8 cellular contexts compared by ENCODE assay signal in the genomic region with DNA sequence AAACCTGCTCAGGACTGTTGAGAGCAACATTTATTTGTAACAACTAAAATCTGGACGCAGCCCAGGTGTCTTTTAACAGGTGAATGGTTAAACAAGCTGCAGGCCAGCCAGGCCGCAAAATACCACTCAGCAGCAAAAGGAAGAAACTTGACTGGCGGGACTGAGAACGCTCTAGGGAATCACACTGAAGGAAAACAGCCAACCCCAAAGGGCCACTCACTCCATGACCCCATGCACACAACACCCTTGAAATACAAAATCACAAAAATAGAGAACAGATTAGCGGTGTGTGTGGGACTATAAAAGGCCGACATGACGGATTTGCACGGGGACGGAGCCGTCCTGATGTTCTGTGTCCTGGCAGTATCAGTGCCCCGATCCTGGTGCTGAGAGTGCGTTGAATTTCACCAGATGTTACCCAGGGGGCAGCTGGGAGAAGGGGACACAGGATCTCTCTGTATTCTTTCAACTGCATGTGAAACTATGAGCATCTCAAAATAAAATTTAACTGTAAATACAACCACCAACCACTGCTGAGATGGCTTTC. TPM values are rescaled to one million over a fixed set of nuclear protein-coding genes. Genes with fewer than 3 reads are reported as not detected.
DNase-seq lines count a peak whose midpoint lies in the region; ATAC-seq, FAIRE-seq and TF ChIP-seq lines count a peak whose summit lies in the region.

No MANE protein-coding gene starts in this region.

- no peak for FAIRE-seq in A549 (lab: Jason Lieb, UNC)

- TF ChIP-seq EP300 in A549 (IDR thresholded peaks at IDR 0.05), result no peak

- DNase-seq in A549 (ENCODE audit: low read depth in 1 of 2, low spot score in 1 of 2), result no peak
- no peak for DNase-seq in HFFc6
- no peak for DNase-seq in natural killer cell treated with Interleukin-12 subunit alpha and Interleukin-12 subunit beta and Interleukin-15 and Interleukin-18, amount 100 ng/mL, for 72 hours (ENCODE audit: low spot score)
- DNase-seq in central memory CD4-positive, alpha-beta T cell, result no peak
- no peak for DNase-seq in activated CD4-positive, CD25-positive, alpha-beta regulatory T cell (lab: John Stamatoyannopoulos, UW)
- no peak for DNase-seq in NOMO-1 treated with DMSO at 0.1 percent for 48 hours (lab: John Stamatoyannopoulos, UW; ENCODE audit: unreplicated experiment)

- no peaks in the 10 kb centered on the region for H3K9me3 Mint-ChIP-seq in HFFc6
- no peaks in the 10 kb centered on the region for H3K9me3 Mint-ChIP-seq in dendritic cell treated with granulocyte-macrophage colony-stimulating factor and Interleukin-4, amounts not matched to agents 40 ng/mL and 50 ng/mL, for 4 days
- no peaks in the 10 kb centered on the region for H3K9me3 Mint-ChIP-seq in natural killer cell treated with Interleukin-12 subunit alpha and Interleukin-12 subunit beta and Interleukin-15 and Interleukin-18, amount 100 ng/mL, for 72 hours

- 93% methylated on average over 12 of the region's 12 CpGs for WGBS in A549 (ENCODE audit: missing lambda C conversion rate)

- peak overlapping the region; percentile 92; the same call in 1 of the 2 replicates for H3K4me3 Mint-ChIP-seq in HFFc6
- no peak overlapping the region for H3K4me3 Mint-ChIP-seq in dendritic cell treated with granulocyte-macrophage colony-stimulating factor and Interleukin-4, amounts not matched to agents 40 ng/mL and 50 ng/mL, for 4 days
- H3K4me3 Mint-ChIP-seq in natural killer cell treated with Interleukin-12 subunit alpha and Interleukin-12 subunit beta and Interleukin-15 and Interleukin-18, amount 100 ng/mL, for 72 hours, result peak overlapping the region; percentile 89

- peaks cover 10% of the 10 kb centered on the region; the same call in 1 of the 3 replicates for H3K4me1 ChIP-seq in A549

- CTCF ChIA-PET in A549 (lab: Yijun Ruan, JAX), result interaction anchor here (0.6 to 18.6 kb wide), 8 partner anchors 10 to 365 kb away, joined by 3 to 522 read pairs (median 5); no protein-coding TSS in a partner anchor

- ATAC-seq in A549 (no peak), HG03469 (IDR thresholded peaks at IDR 0.05; ENCODE audit: unreplicated experiment) (no peak)
- ATAC-seq in natural killer cell treated with Interleukin-12 subunit alpha and Interleukin-12 subunit beta and Interleukin-15 and Interleukin-18, amount 100 ng/mL, for 72 hours, result no peak

- no peak overlapping the region for H3K27ac ChIP-seq in A549

- no peak for TF ChIP-seq CTCF in A549 (IDR thresholded peaks at IDR 0.05)
- TF ChIP-seq CTCF in HFFc6 (IDR thresholded peaks at IDR 0.05), result no peak

- no peak overlapping the region for H3K4me3 ChIP-seq in A549

- intact Hi-C loops in dendritic cell treated with granulocyte-macrophage colony-stimulating factor and Interleukin-4, amounts not matched to agents 40 ng/mL and 50 ng/mL, for 4 days (cut with micrococcal nuclease), result loop anchor here (2.0 kb wide), 1 partner anchor 16 kb away; no protein-coding TSS in a partner anchor

- peak overlapping the region; percentile 97 for H3K27ac Mint-ChIP-seq in HFFc6
- H3K27ac Mint-ChIP-seq in dendritic cell treated with granulocyte-macrophage colony-stimulating factor and Interleukin-4, amounts not matched to agents 40 ng/mL and 50 ng/mL, for 4 days, result peak overlapping the region; percentile 93
- peak overlapping the region; percentile 22 to 65 for H3K27ac Mint-ChIP-seq in natural killer cell treated with Interleukin-12 subunit alpha and Interleukin-12 subunit beta and Interleukin-15 and Interleukin-18, amount 100 ng/mL, for 72 hours

- H3K4me2 ChIP-seq in A549, result no peak overlapping the region

- peaks cover 71% of the 10 kb centered on the region for H3K4me1 Mint-ChIP-seq in HFFc6 (ENCODE audit: low read depth)
- H3K4me1 Mint-ChIP-seq in dendritic cell treated with granulocyte-macrophage colony-stimulating factor and Interleukin-4, amounts not matched to agents 40 ng/mL and 50 ng/mL, for 4 days (ENCODE audit: low read depth), result peaks cover 81% of the 10 kb centered on the region
- peaks cover 70 to 72% of the 10 kb centered on the region in 2 donors for H3K4me1 Mint-ChIP-seq in natural killer cell treated with Interleukin-12 subunit alpha and Interleukin-12 subunit beta and Interleukin-15 and Interleukin-18, amount 100 ng/mL, for 72 hours (ENCODE audit: low read depth in 2 of 2)

- no peak for TF ChIP-seq POLR2A in A549 (IDR thresholded peaks at IDR 0.05; ENCODE audit: low read length)

- H3K9me3 ChIP-seq in A549, result no peaks in the 10 kb centered on the region

- H3K27me3 Mint-ChIP-seq in HFFc6 (ENCODE audit: insufficient read depth), result no peaks in the 10 kb centered on the region; the same call in 1 of the 2 replicates
- no peaks in the 10 kb centered on the region for H3K27me3 Mint-ChIP-seq in dendritic cell treated with granulocyte-macrophage colony-stimulating factor and Interleukin-4, amounts not matched to agents 40 ng/mL and 50 ng/mL, for 4 days
- no peaks in the 10 kb centered on the region for H3K27me3 Mint-ChIP-seq in natural killer cell treated with Interleukin-12 subunit alpha and Interleukin-12 subunit beta and Interleukin-15 and Interleukin-18, amount 100 ng/mL, for 72 hours

- POLR2A ChIA-PET in A549 (lab: Yijun Ruan, JAX), result no interaction called here

- peaks cover 18% of the 10 kb centered on the region for H3K36me3 Mint-ChIP-seq in HFFc6 (ENCODE audit: low read depth)
- H3K36me3 Mint-ChIP-seq in dendritic cell treated with granulocyte-macrophage colony-stimulating factor and Interleukin-4, amounts not matched to agents 40 ng/mL and 50 ng/mL, for 4 days (ENCODE audit: low read depth), result peaks cover 38% of the 10 kb centered on the region
- no peaks in the 10 kb centered on the region for H3K36me3 Mint-ChIP-seq in natural killer cell treated with Interleukin-12 subunit alpha and Interleukin-12 subunit beta and Interleukin-15 and Interleukin-18, amount 100 ng/mL, for 72 hours

- TF ChIP-seq RAD21 in A549 (conservative IDR thresholded peaks at IDR 0.05 in 1 of 2, IDR thresholded peaks at IDR 0.05 in 1 of 2), result no peak

TF ChIP-seq in A549, 52 proteins besides CTCF, POLR2A, EP300 and RAD21:
- no peak for TF ChIP-seq KDM1A (IDR thresholded peaks at IDR 0.05; ENCODE audit: low read depth)
- TF ChIP-seq MAFK (IDR thresholded peaks at IDR 0.05; ENCODE audit: partially characterized antibody), result peak; percentile 55
- no peak for TF ChIP-seq HOXB5 (CRISPR knock-in tag; IDR thresholded peaks at IDR 0.05)
- TF ChIP-seq PHF8 (IDR thresholded peaks at IDR 0.05; ENCODE audit: borderline replicate concordance, low read depth), result no peak
- no peak for TF ChIP-seq RFX5 (IDR thresholded peaks at IDR 0.05)
TF ChIP-seq in A549: peak in this region for 1.

RNA-seq across cellular contexts. Expression of a gene that starts 23.0 kb away (rescaled TPM):
- 14.4 and 18.6 TPM in 2 replicates for polyA plus RNA-seq in A549 (2011; rRNA removed)
- 21.2 and 21.5 TPM in 2 replicates for polyA plus RNA-seq in A549 (2012; cell fraction: cytosol; rRNA removed)
- 27.6 and 29.8 TPM in 2 replicates for polyA plus RNA-seq in A549 (2012; cell fraction: nucleus; rRNA removed)
- 16.0 to 17.0 TPM (median 16.2 TPM) in 3 replicates for polyA plus RNA-seq in A549 (2017; fragmentation: RNase III; extraction: RNeasy Plus Mini Kit Qiagen cat#74134 plus additional on column Dnase treatment)
- polyA minus RNA-seq in A549 (2011; rRNA and poly(A)+ RNA removed), result 12.1 and 14.6 TPM in 2 replicates
- 10 to 100 TPM; 26.4 to 33.1 (median 28.1) TPM for total RNA-seq in HFFc6 (2021; fragmentation: NEBNext Ultra II Directional; extraction: Animal tissue kit (Norgen Biotek cat#: 25700))
- total RNA-seq in natural killer cell treated with Interleukin-12 subunit alpha and Interleukin-12 subunit beta and Interleukin-15 and Interleukin-18, amount 100 ng/mL, for 72 hours, result 10 to 100 TPM; 42.6 to 46.9 TPM

RNA-seq across cellular contexts. Expression of a gene that starts 37.6 kb away (rescaled TPM):
- polyA plus RNA-seq in A549 (2011; rRNA removed), result 9.0 and 10.3 TPM in 2 replicates
- polyA plus RNA-seq in A549 (2012; cell fraction: cytosol; rRNA removed), result 14.6 and 16.8 TPM in 2 replicates
- 85.5 and 100 TPM in 2 replicates for polyA plus RNA-seq in A549 (2012; cell fraction: nucleus; rRNA removed)
- 9.1 to 11.2 TPM (median 10.6 TPM) in 3 replicates for polyA plus RNA-seq in A549 (2017; fragmentation: RNase III; extraction: RNeasy Plus Mini Kit Qiagen cat#74134 plus additional on column Dnase treatment)
- polyA minus RNA-seq in A549 (2011; rRNA and poly(A)+ RNA removed), result 18.0 and 19.9 TPM in 2 replicates
- total RNA-seq in HFFc6 (2021; fragmentation: NEBNext Ultra II Directional; extraction: Animal tissue kit (Norgen Biotek cat#: 25700)), result 1 to 10 TPM; 6.7 to 9.8 (median 8.4) TPM
- 10 to 100 TPM; 14.8 to 48.9 TPM for total RNA-seq in natural killer cell treated with Interleukin-12 subunit alpha and Interleukin-12 subunit beta and Interleukin-15 and Interleukin-18, amount 100 ng/mL, for 72 hours

Comparison
In these comparisons a context has a peak if more than half of its experiments do, and no peak if none do; other contexts are left out.
1. H3K27ac Mint-ChIP-seq: peak in every context shown above with its lines; median percentile 97 in HFFc6; 93 in dendritic cell treated with granulocyte-macrophage colony-stimulating factor and Interleukin-4, amounts not matched to agents 40 ng/mL and 50 ng/mL, for 4 days; 44 in natural killer cell treated with Interleukin-12 subunit alpha and Interleukin-12 subunit beta and Interleukin-15 and Interleukin-18, amount 100 ng/mL, for 72 hours.